35 cellular contexts compared by ENCODE assay signal in genomic region chr16:11271610-11272009, GRCh38. TPM values are rescaled to one million over a fixed set of nuclear protein-coding genes. Genes with fewer than 3 reads are reported as not detected.
"Had no signal": no experiment of that assay in that cellular context is flagged by ENCODE, and none has a peak within 500 bp of the region (broad histone marks: within the 10 kb centered on the region; RNA-seq: fewer than 3 reads in every experiment).

No MANE protein-coding gene starts in this region.

- H3K4me1 ChIP-seq: neural progenitor cell, parathyroid adenoma, psoas muscle, spleen, testis, tibial artery, transverse colon, upper lobe of left lung, vagina had no signal

- H3K9me3 Mint-ChIP-seq: natural killer cell treated with Interleukin-12 subunit alpha and Interleukin-12 subunit beta and Interleukin-15 and Interleukin-18, amount 100 ng/mL, for 72 hours; neural progenitor cell; stimulated activated memory B cell treated with anti-CD40 and anti-IgM and Interleukin-4, amounts not matched to agents 10 μg/mL and 1 μg/mL and 100 μg/mL, for 72 hours had no signal

- H3K27ac ChIP-seq: neural progenitor cell, parathyroid adenoma, psoas muscle, skin epidermis, spleen, suprapubic skin, testis, tibial artery, transverse colon, upper lobe of left lung, vagina had no signal

- H3K4me1 Mint-ChIP-seq: stimulated activated memory B cell treated with anti-CD40 and anti-IgM and Interleukin-4, amounts not matched to agents 10 μg/mL and 1 μg/mL and 100 μg/mL, for 72 hours; stimulated activated naive CD8-positive, alpha-beta T cell treated with anti-CD3 and anti-CD28 coated beads, Interleukin-15, amount 100 ng/mL, for 72 hours had no signal

- H3K9me3 ChIP-seq: psoas muscle, spleen, suprapubic skin, testis, tibial artery, transverse colon, upper lobe of left lung, vagina had no signal

- H3K4me3 Mint-ChIP-seq: naive B cell; naive thymus-derived CD8-positive, alpha-beta T cell; natural killer cell treated with Interleukin-12 subunit alpha and Interleukin-12 subunit beta and Interleukin-15 and Interleukin-18, amount 100 ng/mL, for 72 hours; neural progenitor cell; stimulated activated memory B cell treated with anti-CD40 and anti-IgM and Interleukin-4, amounts not matched to agents 10 μg/mL and 1 μg/mL and 100 μg/mL, for 72 hours; stimulated activated naive CD8-positive, alpha-beta T cell treated with anti-CD3 and anti-CD28 coated beads, Interleukin-15, amount 100 ng/mL, for 72 hours had no signal

- H3K4me2 ChIP-seq: neural progenitor cell, smooth muscle cell had no signal

- H3K36me3 Mint-ChIP-seq: naive B cell; naive thymus-derived CD8-positive, alpha-beta T cell; natural killer cell treated with Interleukin-12 subunit alpha and Interleukin-12 subunit beta and Interleukin-15 and Interleukin-18, amount 100 ng/mL, for 72 hours; neural progenitor cell; stimulated activated memory B cell treated with anti-CD40 and anti-IgM and Interleukin-4, amounts not matched to agents 10 μg/mL and 1 μg/mL and 100 μg/mL, for 72 hours had no signal

- H3K4me3 ChIP-seq: neural progenitor cell, psoas muscle, skin epidermis, smooth muscle cell, spleen, suprapubic skin, testis, tibial artery, transverse colon, upper lobe of left lung, vagina had no signal

- H3K27me3 Mint-ChIP-seq: naive thymus-derived CD8-positive, alpha-beta T cell; progenitor cell of endocrine pancreas; stimulated activated memory B cell treated with anti-CD40 and anti-IgM and Interleukin-4, amounts not matched to agents 10 μg/mL and 1 μg/mL and 100 μg/mL, for 72 hours; stimulated activated naive CD8-positive, alpha-beta T cell treated with anti-CD3 and anti-CD28 coated beads, Interleukin-15, amount 100 ng/mL, for 72 hours had no signal

- FAIRE-seq: urothelium cell line had no signal

- H3K79me2 ChIP-seq: parathyroid adenoma had no signal

- H3K9ac ChIP-seq: neural progenitor cell, parathyroid adenoma had no signal

- ATAC-seq: naive thymus-derived CD8-positive, alpha-beta T cell; natural killer cell treated with Interleukin-12 subunit alpha and Interleukin-12 subunit beta and Interleukin-15 and Interleukin-18, amount 100 ng/mL, for 72 hours; psoas muscle; right cardiac atrium; stimulated activated memory B cell treated with anti-CD40 and anti-IgM and Interleukin-4, amounts not matched to agents 10 μg/mL and 1 μg/mL and 100 μg/mL, for 72 hours; stimulated activated naive CD8-positive, alpha-beta T cell treated with anti-CD3 and anti-CD28 coated beads, Interleukin-15, amount 100 ng/mL, for 72 hours; stimulated activated naive CD8-positive, alpha-beta T cell treated with anti-CD3 and anti-CD28 coated beads, Interleukin-15, Interleukin-2, amounts not matched to agents 100 U/mL and 50 U/mL, for 24 hours had no signal

- DNase-seq: naive B cell; occipital lobe; psoas muscle; right cardiac atrium; spleen; stimulated activated CD4-positive, alpha-beta T cell treated with anti-CD3 and anti-CD28 coated beads, Interleukin-12 subunit alpha, Interleukin-12 subunit beta, amount 100 ng/mL, for 4 hours; stimulated activated CD4-positive, alpha-beta T cell treated with anti-CD3 and anti-CD28 coated beads, Interleukin-1b, Interleukin-23, amount 100 ng/mL, for 48 hours; stimulated activated CD4-positive, alpha-beta T cell treated with anti-CD3 and anti-CD28 coated beads, Interleukin-4, amount 100 ng/mL, for 1 hour; stimulated activated CD4-positive, alpha-beta T cell treated with anti-CD3 and anti-CD28 coated beads, Interleukin-4, amount 100 ng/mL, for 4 hours; stimulated activated CD8-positive, alpha-beta memory T cell treated with anti-CD3 and anti-CD28 coated beads, Interleukin-4, amount 100 ng/mL, for 48 hours; stimulated activated naive CD4-positive, alpha-beta T cell; stimulated activated naive CD8-positive, alpha-beta T cell treated with anti-CD3 and anti-CD28 coated beads, Interleukin-15, amount 100 ng/mL, for 72 hours; stimulated activated naive CD8-positive, alpha-beta T cell treated with anti-CD3 and anti-CD28 coated beads, Interleukin-15, Interleukin-2, amounts not matched to agents 100 U/mL and 50 U/mL, for 24 hours; substantia nigra; testis; tibial artery; transverse colon had no signal

- H2AFZ ChIP-seq: neural progenitor cell, parathyroid adenoma had no signal

- H3K36me3 ChIP-seq: neural progenitor cell, spleen, suprapubic skin, tibial artery, transverse colon, upper lobe of left lung, vagina had no signal

- H3K27ac Mint-ChIP-seq: naive B cell; progenitor cell of endocrine pancreas; stimulated activated memory B cell treated with anti-CD40 and anti-IgM and Interleukin-4, amounts not matched to agents 10 μg/mL and 1 μg/mL and 100 μg/mL, for 72 hours; stimulated activated naive CD8-positive, alpha-beta T cell treated with anti-CD3 and anti-CD28 coated beads, Interleukin-15, amount 100 ng/mL, for 72 hours had no signal

- H3K27me3 ChIP-seq: neural progenitor cell, spleen, suprapubic skin, testis, transverse colon, upper lobe of left lung, vagina had no signal

RNA-seq across cellular contexts. Expression of gene PRM3, which starts 1.8 kb away (rescaled TPM):
- total RNA-seq: naive thymus-derived CD8-positive, alpha-beta T cell; natural killer cell treated with Interleukin-12 subunit alpha and Interleukin-12 subunit beta and Interleukin-15 and Interleukin-18, amount 100 ng/mL, for 72 hours; occipital lobe; osteocyte; progenitor cell of endocrine pancreas; psoas muscle; renal cortical epithelial cell; right cardiac atrium; sciatic nerve; smooth muscle cell; spleen; suprapubic skin; transverse colon; upper lobe of left lung; ureter; vagina had no signal
- polyA plus RNA-seq: naive thymus-derived CD8-positive, alpha-beta T cell; neural cell; psoas muscle; right cardiac atrium; smooth muscle cell; spleen; thymus had no signal

RNA-seq across cellular contexts. Expression of gene TNP2, which starts 2.5 kb away (rescaled TPM):
- total RNA-seq: naive thymus-derived CD8-positive, alpha-beta T cell; natural killer cell treated with Interleukin-12 subunit alpha and Interleukin-12 subunit beta and Interleukin-15 and Interleukin-18, amount 100 ng/mL, for 72 hours; occipital lobe; osteocyte; progenitor cell of endocrine pancreas; psoas muscle; renal cortical epithelial cell; right cardiac atrium; sciatic nerve; smooth muscle cell; spleen; suprapubic skin; transverse colon; upper lobe of left lung; ureter; vagina had no signal
- polyA plus RNA-seq: naive thymus-derived CD8-positive, alpha-beta T cell; neural cell; psoas muscle; right cardiac atrium; smooth muscle cell; spleen; thymus had no signal

RNA-seq across cellular contexts. Expression of gene PRM2, which starts 4.7 kb away (rescaled TPM):
- total RNA-seq: naive thymus-derived CD8-positive, alpha-beta T cell; natural killer cell treated with Interleukin-12 subunit alpha and Interleukin-12 subunit beta and Interleukin-15 and Interleukin-18, amount 100 ng/mL, for 72 hours; occipital lobe; osteocyte; progenitor cell of endocrine pancreas; psoas muscle; renal cortical epithelial cell; right cardiac atrium; sciatic nerve; smooth muscle cell; spleen; suprapubic skin; transverse colon; upper lobe of left lung; ureter; vagina had no signal
- polyA plus RNA-seq: naive thymus-derived CD8-positive, alpha-beta T cell; neural cell; psoas muscle; right cardiac atrium; smooth muscle cell; spleen had no signal

RNA-seq across cellular contexts. Expression of gene PRM1, which starts 9.5 kb away (rescaled TPM):
- total RNA-seq: naive thymus-derived CD8-positive, alpha-beta T cell; natural killer cell treated with Interleukin-12 subunit alpha and Interleukin-12 subunit beta and Interleukin-15 and Interleukin-18, amount 100 ng/mL, for 72 hours; occipital lobe; osteocyte; progenitor cell of endocrine pancreas; psoas muscle; renal cortical epithelial cell; right cardiac atrium; sciatic nerve; smooth muscle cell; spleen; suprapubic skin; transverse colon; upper lobe of left lung; ureter; vagina had no signal
- polyA plus RNA-seq: naive thymus-derived CD8-positive, alpha-beta T cell; neural cell; psoas muscle; right cardiac atrium; smooth muscle cell; spleen had no signal

RNA-seq across cellular contexts. Expression of gene SOCS1, which starts 15.6 kb away (rescaled TPM):
- total RNA-seq: occipital lobe had no signal
- polyA plus RNA-seq: neural cell had no signal
